ENCODE assay signal across 8 cellular contexts in genomic region chr7:108525327-108525984, GRCh38. TPM values are rescaled to one million over a fixed set of nuclear protein-coding genes. Genes with fewer than 3 reads are reported as not detected.
A peak's percentile ranks its signal among the peaks of the same experiment; 100 is the strongest.
DNase-seq lines count a peak whose midpoint lies in the region; ATAC-seq, FAIRE-seq and TF ChIP-seq lines count a peak whose summit lies in the region.

No MANE protein-coding gene starts in this region.

- in situ Hi-C loops in Panc1 (cut with HindIII; ENCODE audit: low pct_unique_long_range_greater_than_20kb, low sequenced_read_pairs) (no loop called here), HepG2 (cut with HindIII; ENCODE audit: extremely low pct_ligation_motif_present, low pct_unique_long_range_greater_than_20kb) (no loop called here)

- POLR2A ChIA-PET in Panc1 (lab: Charles Lee), result interaction anchor here (1.4 kb wide), 1 partner anchor 44 kb away, joined by 3 read pairs; the partner anchor contains the start of gene DNAJB9
- POLR2A ChIA-PET in HepG2 (lab: Yijun Ruan, JAX), result interaction anchor here (1.1 to 3.5 kb wide), 4 partner anchors 29 to 1357 kb away, joined by 3 to 49 read pairs (median 4); partner anchors contain the start of genes DNAJB9, HBP1 and THAP5

- TF ChIP-seq POLR2A in HepG2 (IDR thresholded peaks at IDR 0.05; ENCODE audit: insufficient read depth in 1 of 2, low read depth in 2 of 2, low read length in 2 of 2), result no peak

- TF ChIP-seq EP300 in HepG2 (IDR thresholded peaks at IDR 0.05; ENCODE audit: low read depth in 2 of 2, low read length in 2 of 2), result no peak
- no peak for TF ChIP-seq EP300 in HepG2 (CRISPR knock-in tag; IDR thresholded peaks at IDR 0.05; ENCODE audit: borderline replicate concordance)

- peak; percentile 55 for FAIRE-seq in HepG2 (lab: Jason Lieb, UNC)

- DNase-seq in T-helper 1 cell (no peak), HUDEP-2 (lab: John Stamatoyannopoulos, UW; ENCODE audit: unreplicated experiment in 76 of 76) (peak in 48 of 76 experiments; percentile 38 to 79 (median 68)), Panc1 (ENCODE audit: low read depth, low spot score) (peak; percentile 61), HepG2 (ENCODE audit: low spot score) (peak; percentile 44)

- ATAC-seq in GM21717 (IDR thresholded peaks at IDR 0.05; ENCODE audit: unreplicated experiment) (peak; percentile 56), Panc1 (peak; percentile 89), HepG2 (peak; percentile 81)

- 3% methylated on average over 8 of the region's 22 CpGs for WGBS in HepG2 (ENCODE audit: low lambda C conversion rate)

- H3K27me3 ChIP-seq in Panc1 (ENCODE audit: control insufficient read depth, insufficient read depth, low read length) (no peaks in the 10 kb centered on the region), HepG2 (ENCODE audit: control insufficient read depth in 1 of 2, insufficient read depth in 2 of 2, low read length in 2 of 2) (no peaks in the 10 kb centered on the region; a peak in 1 of 5 replicates)

- no peak for TF ChIP-seq CTCF in Panc1 (IDR thresholded peaks at IDR 0.05)
- no peak for TF ChIP-seq CTCF in HepG2 (CRISPR knock-in tag; IDR thresholded peaks at IDR 0.05)

- BruUV-seq in Panc1 (replicated peaks; lab: Mats Ljungman, UMichigan) (TSS peak; percentile 73), HepG2 (replicated peaks; lab: Mats Ljungman, UMichigan) (TSS peak; percentile 75)

- peaks cover 16% of the 10 kb centered on the region for H3K79me2 ChIP-seq in HepG2 (ENCODE audit: insufficient read depth, low read length)

- no peaks in the 10 kb centered on the region for H3K9me3 Mint-ChIP-seq in T-helper 1 cell treated with Interleukin-12 subunit alpha and Interleukin-12 subunit beta and Interleukin-4 antibody, amounts not matched to agents 30 μg/mL and 1 μg/mL, for 36 hours

- H4K20me1 ChIP-seq in HepG2 (ENCODE audit: insufficient read depth, low read length), result no peaks in the 10 kb centered on the region; the same call in 1 of the 2 replicates

- intact Hi-C loops in Panc1 (cut with micrococcal nuclease; ENCODE audit: unreplicated experiment), result loop anchor here (5.0 kb wide), 1 partner anchor 42 kb away; the partner anchor contains the start of genes DNAJB9 and THAP5
- intact Hi-C loops in HepG2 (cut with micrococcal nuclease; ENCODE audit: unreplicated experiment), result no loop called here

- H3K4me1 ChIP-seq in Panc1 (ENCODE audit: control insufficient read depth, insufficient read depth, low read length), result peaks cover 18% of the 10 kb centered on the region
- peaks cover 34% of the 10 kb centered on the region for H3K4me1 ChIP-seq in HepG2 (ENCODE audit: insufficient read depth, low read length)

- peaks cover 3% of the 10 kb centered on the region for H3K27me3 Mint-ChIP-seq in T-helper 1 cell treated with Interleukin-12 subunit alpha and Interleukin-12 subunit beta and Interleukin-4 antibody, amounts not matched to agents 30 μg/mL and 1 μg/mL, for 36 hours (ENCODE audit: low read depth)

- H3K36me3 ChIP-seq in Panc1 (ENCODE audit: control insufficient read depth, insufficient read depth, low read length) (peaks cover 2% of the 10 kb centered on the region; the same call in 1 of the 2 replicates), HepG2 (replicated peaks in 1 of 2; ENCODE audit: control insufficient read depth in 1 of 2, insufficient read depth in 2 of 2, low read length in 2 of 2) (no peaks in the 10 kb centered on the region)

- CTCF ChIA-PET in Panc1 (lab: Charles Lee), result no interaction called here
- CTCF ChIA-PET in HepG2 (lab: Yijun Ruan, JAX; ENCODE audit: low intra/inter-chr PET ratio, low total read pairs), result no interaction called here

- H3K36me3 Mint-ChIP-seq in T-helper 1 cell treated with Interleukin-12 subunit alpha and Interleukin-12 subunit beta and Interleukin-4 antibody, amounts not matched to agents 30 μg/mL and 1 μg/mL, for 36 hours (ENCODE audit: low read depth), result peaks cover 4% of the 10 kb centered on the region

- peaks cover 26% of the 10 kb centered on the region for H3K4me1 Mint-ChIP-seq in T-helper 1 cell treated with Interleukin-12 subunit alpha and Interleukin-12 subunit beta and Interleukin-4 antibody, amounts not matched to agents 30 μg/mL and 1 μg/mL, for 36 hours (ENCODE audit: low read depth)

- H3K4me3 ChIP-seq in Panc1 (ENCODE audit: low read depth in 2 of 2, low read length in 2 of 2) (peak overlapping the region; percentile 75 to 93), HepG2 (replicated peaks in 1 of 3; ENCODE audit: insufficient read depth in 1 of 3, low read depth in 2 of 3, low read length in 3 of 3) (peak overlapping the region; percentile 65 to 90 (median 83))

- peak overlapping the region; percentile 94 for H3K4me3 Mint-ChIP-seq in T-helper 1 cell treated with Interleukin-12 subunit alpha and Interleukin-12 subunit beta and Interleukin-4 antibody, amounts not matched to agents 30 μg/mL and 1 μg/mL, for 36 hours

- peak overlapping the region; percentile 1 for H2AFZ ChIP-seq in HepG2 (ENCODE audit: low read length)

- no peaks in the 10 kb centered on the region for H3K9me3 ChIP-seq in Panc1 (ENCODE audit: control insufficient read depth, insufficient read depth, low read depth, low read length)
- no peaks in the 10 kb centered on the region for H3K9me3 ChIP-seq in HepG2 (ENCODE audit: low read length)

- H3K9ac ChIP-seq in HepG2 (ENCODE audit: insufficient read depth, low read depth, low read length), result peak overlapping the region; percentile 76

- H3K4me2 ChIP-seq in HepG2 (ENCODE audit: low read depth, low read length), result peak overlapping the region; percentile 78

- H3K27ac ChIP-seq in Panc1 (ENCODE audit: low read length) (peak overlapping the region; percentile 97), cingulate gyrus (ENCODE audit: low read depth, low read length) (peak overlapping the region; percentile 92), HepG2 (ENCODE audit: extremely low read length, insufficient read depth, low read length) (peak overlapping the region; percentile 82), temporal lobe (ENCODE audit: low read depth, low read length) (peak overlapping the region; percentile 92)

- TF ChIP-seq RAD21 in HepG2 (CRISPR knock-in tag; IDR thresholded peaks at IDR 0.05), result no peak

- peak overlapping the region; percentile 99 for H3K27ac Mint-ChIP-seq in T-helper 1 cell treated with Interleukin-12 subunit alpha and Interleukin-12 subunit beta and Interleukin-4 antibody, amounts not matched to agents 30 μg/mL and 1 μg/mL, for 36 hours

RNA-seq across cellular contexts. Expression of gene PNPLA8, which starts 0.5 kb away (rescaled TPM):
- 18.1 TPM for total RNA-seq in Panc1 (2021; ENCODE audit: unreplicated experiment)
- polyA plus RNA-seq in Panc1 (2012; ENCODE audit: insufficient read length), result 20.0 TPM
- 11.4 and 15.6 TPM in 2 replicates for total RNA-seq in HepG2 (2016; rRNA removed; fragmentation: Illumina TruSeq; extraction: Trizol)
- total RNA-seq in HepG2 (2016; cell fraction: cytosol; rRNA removed; fragmentation: Illumina TruSeq; extraction: Trizol; ENCODE audit: low read depth), result 1.6 and 1.8 TPM in 2 replicates
- 11.9 and 16.0 TPM in 2 replicates for total RNA-seq in HepG2 (2016; cell fraction: insoluble cytoplasmic fraction; rRNA removed; fragmentation: Illumina TruSeq; extraction: Trizol)
- total RNA-seq in HepG2 (2016; cell fraction: membrane; rRNA removed; fragmentation: Illumina TruSeq; extraction: Trizol), result 4.4 and 5.3 TPM in 2 replicates
- total RNA-seq in HepG2 (2016; cell fraction: nucleus; rRNA removed; fragmentation: Illumina TruSeq; extraction: Trizol), result 13.1 and 14.2 TPM in 2 replicates
- 5.4 and 6.3 TPM in 2 replicates for polyA plus RNA-seq in HepG2 (2011; rRNA removed)
- polyA plus RNA-seq in HepG2 (2011; cell fraction: cytosol; rRNA removed), result 2.3 and 4.8 TPM in 2 replicates
- polyA plus RNA-seq in HepG2 (2011; cell fraction: nucleus; rRNA removed), result 2.2 and 2.9 TPM in 2 replicates
- 8.4 and 10.4 TPM in 2 replicates for polyA plus RNA-seq in HepG2 (2012)
- 0.59 and 0.73 TPM in 2 replicates for polyA plus RNA-seq in HepG2 (2016; cell fraction: cytosol; fragmentation: Illumina TruSeq; extraction: Trizol; ENCODE audit: low read depth)
- 9.3 and 13.2 TPM in 2 replicates for polyA plus RNA-seq in HepG2 (2016; cell fraction: insoluble cytoplasmic fraction; fragmentation: Illumina TruSeq; extraction: Trizol; ENCODE audit: low read depth)
- polyA plus RNA-seq in HepG2 (2016; cell fraction: membrane; fragmentation: Illumina TruSeq; extraction: Trizol; ENCODE audit: low read depth), result 1.6 and 1.7 TPM in 2 replicates
- polyA plus RNA-seq in HepG2 (2016; cell fraction: nucleus; fragmentation: Illumina TruSeq; extraction: Trizol; ENCODE audit: insufficient read depth, low read depth), result 8.2 and 8.3 TPM in 2 replicates
- polyA minus RNA-seq in HepG2 (2011; rRNA and poly(A)+ RNA removed; ENCODE audit: low replicate concordance), result 3.1 and 5.7 TPM in 2 replicates
- 12.7 and 15.6 TPM in 2 replicates for polyA minus RNA-seq in HepG2 (2011; cell fraction: cytosol; rRNA and poly(A)+ RNA removed)
- 21.5 and 29.8 TPM in 2 replicates for polyA minus RNA-seq in HepG2 (2011; cell fraction: nucleus; rRNA and poly(A)+ RNA removed)
- 50.9 TPM for total RNA-seq in temporal lobe

RNA-seq across cellular contexts. Expression of gene THAP5, which starts 44.0 kb away (rescaled TPM):
- total RNA-seq in Panc1 (2021; ENCODE audit: unreplicated experiment), result 24.6 TPM
- polyA plus RNA-seq in Panc1 (2012; ENCODE audit: insufficient read length), result 8.6 TPM
- 11.8 and 17.1 TPM in 2 replicates for total RNA-seq in HepG2 (2016; rRNA removed; fragmentation: Illumina TruSeq; extraction: Trizol)
- total RNA-seq in HepG2 (2016; cell fraction: cytosol; rRNA removed; fragmentation: Illumina TruSeq; extraction: Trizol; ENCODE audit: low read depth), result 2.3 and 3.3 TPM in 2 replicates
- 13.4 and 15.6 TPM in 2 replicates for total RNA-seq in HepG2 (2016; cell fraction: insoluble cytoplasmic fraction; rRNA removed; fragmentation: Illumina TruSeq; extraction: Trizol)
- 8.5 and 9.8 TPM in 2 replicates for total RNA-seq in HepG2 (2016; cell fraction: membrane; rRNA removed; fragmentation: Illumina TruSeq; extraction: Trizol)
- total RNA-seq in HepG2 (2016; cell fraction: nucleus; rRNA removed; fragmentation: Illumina TruSeq; extraction: Trizol), result 11.3 and 11.5 TPM in 2 replicates
- polyA plus RNA-seq in HepG2 (2011; rRNA removed), result 3.6 and 4.0 TPM in 2 replicates
- 1.6 and 2.6 TPM in 2 replicates for polyA plus RNA-seq in HepG2 (2011; cell fraction: cytosol; rRNA removed)
- 2.3 and 3.3 TPM in 2 replicates for polyA plus RNA-seq in HepG2 (2011; cell fraction: nucleus; rRNA removed)
- 8.4 and 11.4 TPM in 2 replicates for polyA plus RNA-seq in HepG2 (2012)
- 0.82 and 0.87 TPM in 2 replicates for polyA plus RNA-seq in HepG2 (2016; cell fraction: cytosol; fragmentation: Illumina TruSeq; extraction: Trizol; ENCODE audit: low read depth)
- 11.4 and 12.0 TPM in 2 replicates for polyA plus RNA-seq in HepG2 (2016; cell fraction: insoluble cytoplasmic fraction; fragmentation: Illumina TruSeq; extraction: Trizol; ENCODE audit: low read depth)
- 2.6 and 3.3 TPM in 2 replicates for polyA plus RNA-seq in HepG2 (2016; cell fraction: membrane; fragmentation: Illumina TruSeq; extraction: Trizol; ENCODE audit: low read depth)
- polyA plus RNA-seq in HepG2 (2016; cell fraction: nucleus; fragmentation: Illumina TruSeq; extraction: Trizol; ENCODE audit: insufficient read depth, low read depth), result 15.3 and 16.7 TPM in 2 replicates
- 2.7 and 5.9 TPM in 2 replicates for polyA minus RNA-seq in HepG2 (2011; rRNA and poly(A)+ RNA removed; ENCODE audit: low replicate concordance)
- polyA minus RNA-seq in HepG2 (2011; cell fraction: cytosol; rRNA and poly(A)+ RNA removed), result 9.6 and 10.0 TPM in 2 replicates
- polyA minus RNA-seq in HepG2 (2011; cell fraction: nucleus; rRNA and poly(A)+ RNA removed), result 13.3 and 18.8 TPM in 2 replicates
- total RNA-seq in temporal lobe, result 55.6 TPM

RNA-seq across cellular contexts. Expression of gene DNAJB9, which starts 44.2 kb away (rescaled TPM):
- total RNA-seq in Panc1 (2021; ENCODE audit: unreplicated experiment) (11.1 TPM), HepG2 (2016; rRNA removed; fragmentation: Illumina TruSeq; extraction: Trizol) (10.8 and 16.4 TPM in 2 replicates), temporal lobe (25.8 TPM)
- polyA plus RNA-seq in Panc1 (2012; ENCODE audit: insufficient read length), result 18.7 TPM
- total RNA-seq in HepG2 (2016; cell fraction: cytosol; rRNA removed; fragmentation: Illumina TruSeq; extraction: Trizol; ENCODE audit: low read depth), result 5.9 and 6.5 TPM in 2 replicates
- total RNA-seq in HepG2 (2016; cell fraction: insoluble cytoplasmic fraction; rRNA removed; fragmentation: Illumina TruSeq; extraction: Trizol), result 11.3 and 17.2 TPM in 2 replicates
- total RNA-seq in HepG2 (2016; cell fraction: membrane; rRNA removed; fragmentation: Illumina TruSeq; extraction: Trizol), result 10.2 and 12.4 TPM in 2 replicates
- total RNA-seq in HepG2 (2016; cell fraction: nucleus; rRNA removed; fragmentation: Illumina TruSeq; extraction: Trizol), result 24.4 and 26.7 TPM in 2 replicates
- 7.9 and 8.6 TPM in 2 replicates for polyA plus RNA-seq in HepG2 (2011; rRNA removed)
- 9.2 and 10.9 TPM in 2 replicates for polyA plus RNA-seq in HepG2 (2011; cell fraction: cytosol; rRNA removed)
- 2.9 and 3.2 TPM in 2 replicates for polyA plus RNA-seq in HepG2 (2011; cell fraction: nucleus; rRNA removed)
- polyA plus RNA-seq in HepG2 (2012), result 20.2 and 23.6 TPM in 2 replicates
- 2.5 and 3.2 TPM in 2 replicates for polyA plus RNA-seq in HepG2 (2016; cell fraction: cytosol; fragmentation: Illumina TruSeq; extraction: Trizol; ENCODE audit: low read depth)
- 12.3 and 12.5 TPM in 2 replicates for polyA plus RNA-seq in HepG2 (2016; cell fraction: insoluble cytoplasmic fraction; fragmentation: Illumina TruSeq; extraction: Trizol; ENCODE audit: low read depth)
- 5.3 and 5.6 TPM in 2 replicates for polyA plus RNA-seq in HepG2 (2016; cell fraction: membrane; fragmentation: Illumina TruSeq; extraction: Trizol; ENCODE audit: low read depth)
- 27.1 and 27.6 TPM in 2 replicates for polyA plus RNA-seq in HepG2 (2016; cell fraction: nucleus; fragmentation: Illumina TruSeq; extraction: Trizol; ENCODE audit: insufficient read depth, low read depth)
- polyA minus RNA-seq in HepG2 (2011; rRNA and poly(A)+ RNA removed; ENCODE audit: low replicate concordance), result 0.91 and 5.4 TPM in 2 replicates
- polyA minus RNA-seq in HepG2 (2011; cell fraction: cytosol; rRNA and poly(A)+ RNA removed), result 8.0 and 11.0 TPM in 2 replicates
- polyA minus RNA-seq in HepG2 (2011; cell fraction: nucleus; rRNA and poly(A)+ RNA removed), result 13.5 and 16.9 TPM in 2 replicates

Comparison
In these comparisons a context has a peak if more than half of its experiments do, and no peak if none do; other contexts are left out.
1. DNase-seq: peak in HUDEP-2 (48 of 76), Panc1 (single experiment) and HepG2 (single experiment); none in T-helper 1 cell (0 of 5).
2. Peak in every context shown above with its lines, with median percentiles within 50 percentile points of each other: ATAC-seq and H3K27ac ChIP-seq.